Comparison of ENCODE assay signal across 30 cellular contexts in genomic region chr1:229207916-229208315, GRCh38.
"Had no signal": no experiment of that assay in that cellular context is flagged by ENCODE, and none has a peak within 500 bp of the region (broad histone marks: within the 10 kb centered on the region; RNA-seq: fewer than 3 reads in every experiment).

No MANE protein-coding gene starts in this region.

- H3K9me3 ChIP-seq: Peyer's patch, SJCRH30, SK-N-SH had no signal

- H3K4me3 Mint-ChIP-seq: activated CD8-positive, alpha-beta T cell treated with anti-CD3 and anti-CD28 coated beads for 36 hours; activated naive CD4-positive, alpha-beta T cell treated with anti-CD3 and anti-CD28 coated beads for 36 hours; activated naive CD8-positive, alpha-beta T cell; activated T-helper 1 cell treated with anti-CD3 and anti-CD28 coated beads, Interleukin-12 subunit alpha, Interleukin-12 subunit beta, Interleukin-2, Interleukin-4 antibody, amounts not matched to agents 30 ng/mL and 10 ng/mL and 1 ng/mL, durations not matched to agents 14 hours and 24 hours and 36 hours; brain; central memory CD8-positive, alpha-beta T cell had no signal

- H3K4me3 ChIP-seq: Peyer's patch, SJCRH30 had no signal

- H3K27ac ChIP-seq: Peyer's patch, RWPE1, SJCRH30, WERI-Rb-1 had no signal

- H3K4me1 ChIP-seq: Peyer's patch had no signal

- DNase-seq: activated CD4-positive, alpha-beta T cell treated with anti-CD3 and anti-CD28 coated beads for 4 hours; activated CD8-positive, alpha-beta memory T cell treated with anti-CD3 and anti-CD28 coated beads, Interleukin-2, amount 50 U/mL, for 48 hours; activated CD8-positive, alpha-beta T cell treated with anti-CD3 and anti-CD28 coated beads for 36 hours; activated gamma-delta T cell; activated naive CD4-positive, alpha-beta T cell treated with anti-CD3 and anti-CD28 coated beads for 36 hours; activated T-cell treated with anti-CD3 and anti-CD28 coated beads, Interleukin-2, amount 50 U/mL, for 1 hour; amygdala; Karpas-422; MM.1S; NCI-H1105; NCI-H1436; NCI-H1694 treated with DMSO at 0.1 percent for 48 hours; NCI-H2029 treated with DMSO at 0.1 percent for 48 hours; NCI-H345; NCI-H510A; NCI-H526 treated with DMSO at 0.1 percent for 48 hours; NCI-H82; OCI-M1; Peyer's patch; Right ventricle myocardium superior; SJCRH30; SK-N-SH; T-helper 1 cell; WERI-Rb-1 had no signal

- H3K36me3 ChIP-seq: Peyer's patch, SJCRH30, WERI-Rb-1 had no signal

- H3K27me3 Mint-ChIP-seq: activated CD8-positive, alpha-beta T cell treated with anti-CD3 and anti-CD28 coated beads for 36 hours; activated naive CD8-positive, alpha-beta T cell; central memory CD8-positive, alpha-beta T cell had no signal

- H3K36me3 Mint-ChIP-seq: brain had no signal

- H3K4me1 Mint-ChIP-seq: central memory CD8-positive, alpha-beta T cell had no signal

- H3K27me3 ChIP-seq: Peyer's patch, SJCRH30 had no signal

- H3K27ac Mint-ChIP-seq: activated CD8-positive, alpha-beta T cell treated with anti-CD3 and anti-CD28 coated beads for 36 hours; activated naive CD4-positive, alpha-beta T cell treated with anti-CD3 and anti-CD28 coated beads for 36 hours; activated naive CD8-positive, alpha-beta T cell; activated T-helper 1 cell treated with anti-CD3 and anti-CD28 coated beads, Interleukin-12 subunit alpha, Interleukin-12 subunit beta, Interleukin-2, Interleukin-4 antibody, amounts not matched to agents 30 ng/mL and 10 ng/mL and 1 ng/mL, durations not matched to agents 14 hours and 24 hours and 36 hours had no signal

- H3K9me3 Mint-ChIP-seq: activated CD8-positive, alpha-beta T cell treated with anti-CD3 and anti-CD28 coated beads for 36 hours; activated naive CD4-positive, alpha-beta T cell treated with anti-CD3 and anti-CD28 coated beads for 36 hours; activated T-helper 1 cell treated with anti-CD3 and anti-CD28 coated beads, Interleukin-12 subunit alpha, Interleukin-12 subunit beta, Interleukin-2, Interleukin-4 antibody, amounts not matched to agents 30 ng/mL and 10 ng/mL and 1 ng/mL, durations not matched to agents 14 hours and 24 hours and 36 hours; central memory CD8-positive, alpha-beta T cell had no signal

- ATAC-seq: activated CD4-positive, CD25-positive, alpha-beta regulatory T cell treated with anti-CD3 and anti-CD28 coated beads, Interleukin-2, amount 50 U/mL, for 24 hours; activated CD8-positive, alpha-beta T cell treated with anti-CD3 and anti-CD28 coated beads for 36 hours had no signal
